ENCODE assay signal across 27 cellular contexts in the genomic region with DNA sequence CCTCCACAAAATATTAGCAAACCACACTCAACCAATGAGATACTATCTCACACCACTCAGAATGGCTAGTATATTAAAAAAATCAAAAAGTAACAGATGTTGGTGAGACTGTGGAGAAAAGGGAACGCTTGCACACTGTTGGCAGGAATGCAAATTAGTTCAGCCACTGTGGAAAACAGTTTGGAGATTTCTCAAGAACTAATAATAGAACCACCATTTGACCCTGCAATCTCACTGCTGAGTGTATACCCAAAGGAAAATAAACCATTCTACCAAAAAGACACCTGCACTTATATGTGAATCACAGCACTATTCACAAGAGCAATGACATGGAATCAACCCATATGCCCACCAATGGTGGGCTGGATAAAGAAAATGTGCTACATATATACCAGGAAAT.
"Had no signal": no experiment of that assay in that cellular context is flagged by ENCODE, and none has a peak within 500 bp of the region (broad histone marks: within the 10 kb centered on the region; RNA-seq: fewer than 3 reads in every experiment).

No MANE protein-coding gene starts in this region.

- H3K36me3 ChIP-seq: brain microvascular endothelial cell, cardiac muscle cell, MG63, Peyer's patch had no signal

- H3K9me3 ChIP-seq: MG63, Peyer's patch had no signal

- H3K4me1 ChIP-seq: Peyer's patch had no signal

- ATAC-seq: activated naive CD4-positive, alpha-beta T cell treated with anti-CD3 and anti-CD28 coated beads, Interleukin-2, amount 50 U/mL, for 72 hours; activated naive CD8-positive, alpha-beta T cell treated with anti-CD3 and anti-CD28 coated beads, Interleukin-2, amount 50 U/mL, for 24 hours; activated T-cell treated with anti-CD3 and anti-CD28 coated beads, Interleukin-2, amount 50 U/mL, for 4 hours; T-cell had no signal

- H3K27me3 ChIP-seq: brain microvascular endothelial cell, cardiac muscle cell, MG63, Peyer's patch had no signal

- DNase-seq: activated B cell treated with CpG ODN at 0.5 μM for 24 hours; activated CD4-positive, alpha-beta memory T cell treated with anti-CD3 and anti-CD28 coated beads for 36 hours; activated CD4-positive, alpha-beta T cell treated with anti-CD3 and anti-CD28 coated beads for 1 hour; activated CD4-positive, alpha-beta T cell treated with anti-CD3 and anti-CD28 coated beads, Interleukin-2, amount 10 ng/mL, durations not matched to agents 24 days and 14 days; activated CD8-positive, alpha-beta memory T cell treated with anti-CD3 and anti-CD28 coated beads for 24 hours; activated effector memory CD4-positive, alpha-beta T cell treated with anti-CD3 and anti-CD28 coated beads, Interleukin-2, amount 50 U/mL, for 16 hours; activated naive CD4-positive, alpha-beta T cell treated with Interleukin-2 at 50 U/mL for 16 hours; activated naive CD8-positive, alpha-beta T cell treated with anti-CD3 and anti-CD28 coated beads, Interleukin-2, amount 50 U/mL, for 24 hours; activated T-cell treated with anti-CD3 and anti-CD28 coated beads, Interleukin-2, amount 50 U/mL, for 4 hours; amygdala; brain microvascular endothelial cell; cerebellar nuclear complex; MG63; MV-4-11; NCI-H1105; NCI-H1436; NCI-H187 treated with DMSO at 0.1 percent for 48 hours; NCI-H2081 treated with DMSO at 0.1 percent for 48 hours; NCI-H69; Peyer's patch; SIG-M5; T-cell; T-helper 2 cell; T1000 had no signal

- H3K27ac ChIP-seq: brain microvascular endothelial cell, cardiac muscle cell, Peyer's patch, SK-N-MC had no signal

- H3K4me3 ChIP-seq: cardiac muscle cell, MG63, Peyer's patch, SK-N-MC had no signal
